In the genomic region with DNA sequence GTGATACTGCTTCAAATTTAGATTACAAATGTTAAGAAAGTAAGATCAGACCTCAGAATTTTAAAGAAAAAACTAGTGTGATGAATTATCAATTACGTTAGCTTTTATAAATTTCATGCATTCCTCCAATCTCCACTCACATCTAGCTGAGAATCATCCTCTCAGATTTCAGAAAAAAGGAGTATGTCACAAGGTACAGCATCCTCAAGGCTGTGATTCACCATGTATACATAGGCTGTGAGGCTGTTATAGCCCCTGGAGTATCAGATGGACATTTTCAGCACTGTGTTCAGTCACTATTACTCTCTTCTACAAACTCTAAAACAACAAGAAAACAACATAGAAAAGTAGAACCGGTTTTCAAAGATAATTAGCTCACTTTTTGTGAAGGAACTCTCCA, we compare ENCODE assay signal across 16 cellular contexts.
DNase-seq lines count a peak whose midpoint lies in the region; ATAC-seq, FAIRE-seq and TF ChIP-seq lines count a peak whose summit lies in the region.
"Had no signal": no experiment of that assay in that cellular context is flagged by ENCODE, and none has a peak within 500 bp of the region (broad histone marks: within the 10 kb centered on the region; RNA-seq: fewer than 3 reads in every experiment).

No MANE protein-coding gene starts in this region.

- no peak overlapping the region for H3K4me3 Mint-ChIP-seq in nephron progenitor cell
- H3K4me3 Mint-ChIP-seq: brain; naive B cell; stimulated activated naive CD8-positive, alpha-beta T cell treated with anti-CD3 and anti-CD28 coated beads, Interleukin-15, amount 100 ng/mL, for 72 hours; T-helper 1 cell treated with Interleukin-12 subunit alpha and Interleukin-12 subunit beta and Interleukin-4 antibody, amounts not matched to agents 30 μg/mL and 1 μg/mL, for 36 hours had no signal

- peaks cover 54% of the 10 kb centered on the region for H3K9me3 Mint-ChIP-seq in nephron progenitor cell

- H3K4me3 ChIP-seq in bronchial epithelial cell (ENCODE audit: low read depth, low read length): no peak overlapping the region
- no peak overlapping the region for H3K4me3 ChIP-seq in suprapubic skin
- H3K4me3 ChIP-seq in tibial artery: no peak overlapping the region
- H3K4me3 ChIP-seq: BLaER1, prostate gland had no signal

- H3K36me3 ChIP-seq in bronchial epithelial cell (ENCODE audit: control insufficient read depth, insufficient read depth, low read length): no peaks in the 10 kb centered on the region
- H3K36me3 ChIP-seq in suprapubic skin: peaks cover 17% of the 10 kb centered on the region
- H3K36me3 ChIP-seq in tibial artery: peaks cover 5 to 20% (median 13%) of the 10 kb centered on the region in 3 donors
- H3K36me3 ChIP-seq: prostate gland had no signal

- no peak for ATAC-seq in HG03135 (IDR thresholded peaks at IDR 0.05; ENCODE audit: unreplicated experiment)
- ATAC-seq: stimulated activated naive CD8-positive, alpha-beta T cell treated with anti-CD3 and anti-CD28 coated beads, Interleukin-15, amount 100 ng/mL, for 72 hours had no signal

- no peak for FAIRE-seq in bronchial epithelial cell (lab: Jason Lieb, UNC)

- peak overlapping the region; percentile 14 for H3K27ac Mint-ChIP-seq in nephron progenitor cell
- H3K27ac Mint-ChIP-seq: brain; stimulated activated naive CD8-positive, alpha-beta T cell treated with anti-CD3 and anti-CD28 coated beads, Interleukin-15, amount 100 ng/mL, for 72 hours; T-helper 1 cell treated with Interleukin-12 subunit alpha and Interleukin-12 subunit beta and Interleukin-4 antibody, amounts not matched to agents 30 μg/mL and 1 μg/mL, for 36 hours had no signal

- H3K9me3 ChIP-seq in suprapubic skin (no peaks in the 10 kb centered on the region), tibial artery (no peaks in the 10 kb centered on the region)
- H3K9me3 ChIP-seq: prostate gland had no signal

- no peak for TF ChIP-seq EP300 in suprapubic skin (IDR thresholded peaks at IDR 0.05)

- no peaks in the 10 kb centered on the region for H3K4me1 ChIP-seq in suprapubic skin
- no peaks in the 10 kb centered on the region for H3K4me1 ChIP-seq in tibial artery
- H3K4me1 ChIP-seq: BLaER1, prostate gland had no signal

- H3K27ac ChIP-seq in suprapubic skin: no peak overlapping the region
- H3K27ac ChIP-seq in tibial artery: no peak overlapping the region
- H3K27ac ChIP-seq: BLaER1, prostate gland had no signal

- DNase-seq in AG20443 (ENCODE audit: low spot score) (peak; percentile 13), M059J (ENCODE audit: low read depth) (peak; percentile 44), bronchial epithelial cell (ENCODE audit: low read depth) (peak; percentile 38), nephron progenitor cell (no peak), suprapubic skin (ENCODE audit: low spot score in 2 of 2) (no peak), AML-193 (lab: John Stamatoyannopoulos, UW) (no peak), tibial artery (no peak)
- DNase-seq: activated effector memory CD4-positive, alpha-beta T cell treated with anti-CD3 and anti-CD28 coated beads, Interleukin-2, amount 50 U/mL, for 16 hours; effector CD4-positive, alpha-beta T cell; naive B cell; stimulated activated naive CD8-positive, alpha-beta T cell treated with anti-CD3 and anti-CD28 coated beads, Interleukin-15, amount 100 ng/mL, for 72 hours had no signal

- no peaks in the 10 kb centered on the region for H3K27me3 Mint-ChIP-seq in nephron progenitor cell (ENCODE audit: low read depth, poor library complexity)
- H3K27me3 Mint-ChIP-seq: brain; naive B cell; stimulated activated naive CD8-positive, alpha-beta T cell treated with anti-CD3 and anti-CD28 coated beads, Interleukin-15, amount 100 ng/mL, for 72 hours had no signal

- peaks cover 77% of the 10 kb centered on the region for H3K36me3 Mint-ChIP-seq in nephron progenitor cell (ENCODE audit: low read depth)

- TF ChIP-seq CTCF in bronchial epithelial cell (IDR thresholded peaks at IDR 0.05; ENCODE audit: insufficient read depth, low read length, severe bottlenecking): no peak
- TF ChIP-seq CTCF in nephron progenitor cell (IDR thresholded peaks at IDR 0.05): no peak
- no peak for TF ChIP-seq CTCF in suprapubic skin (IDR thresholded peaks at IDR 0.05)
- TF ChIP-seq CTCF in tibial artery (IDR thresholded peaks at IDR 0.05): no peak

- TF ChIP-seq POLR2A in suprapubic skin (IDR thresholded peaks at IDR 0.05): no peak

- intact Hi-C loops in tibial artery (cut with DNase I; ENCODE audit: low total_unique reads): no loop called here

- 74% methylated on average over 2 of the region's 2 CpGs for WGBS in suprapubic skin

- H3K4me1 Mint-ChIP-seq in nephron progenitor cell: no peaks in the 10 kb centered on the region
- H3K4me1 Mint-ChIP-seq: brain; stimulated activated naive CD8-positive, alpha-beta T cell treated with anti-CD3 and anti-CD28 coated beads, Interleukin-15, amount 100 ng/mL, for 72 hours had no signal

- no peaks in the 10 kb centered on the region for H3K27me3 ChIP-seq in bronchial epithelial cell (ENCODE audit: control insufficient read depth, insufficient read depth, low read length)
- no peaks in the 10 kb centered on the region for H3K27me3 ChIP-seq in suprapubic skin
- H3K27me3 ChIP-seq in tibial artery: no peaks in the 10 kb centered on the region
- H3K27me3 ChIP-seq: BLaER1 had no signal

Comparison
In these comparisons a context has a peak if more than half of its experiments do, and no peak if none do; other contexts are left out.
1. DNase-seq: peak in AG20443 (single experiment), M059J (single experiment) and bronchial epithelial cell (single experiment); none in nephron progenitor cell (single experiment), suprapubic skin (0 of 2), AML-193 (0 of 2) and tibial artery (0 of 2).